ENCODE assay signal across 32 cellular contexts in genomic region chr4:153019906-153020305, GRCh38.
"Had no signal": no experiment of that assay in that cellular context is flagged by ENCODE, and none has a peak within 500 bp of the region (broad histone marks: within the 10 kb centered on the region; RNA-seq: fewer than 3 reads in every experiment).

No MANE protein-coding gene starts in this region.

- ATAC-seq: Panc1, SK-N-SH treated with all-trans-retinoic acid at 6 μM for 48 hours had no signal

- H3K27ac ChIP-seq: brain microvascular endothelial cell, VCaP had no signal

- DNase-seq: activated B cell treated with CpG ODN at 0.5 μM for 24 hours; activated CD4-positive, alpha-beta memory T cell treated with anti-CD3 and anti-CD28 coated beads for 36 hours; activated CD4-positive, alpha-beta T cell treated with anti-CD3 and anti-CD28 coated beads for 4 hours; activated CD4-positive, alpha-beta T cell treated with anti-CD3 and anti-CD28 coated beads, Interleukin-2, amount 50 U/mL, for 1 hour; activated CD4-positive, CD25-positive, alpha-beta regulatory T cell treated with anti-CD3 and anti-CD28 coated beads, Interleukin-2, amount 50 U/mL, for 72 hours; activated CD8-positive, alpha-beta memory T cell treated with anti-CD3 and anti-CD28 coated beads, Interleukin-2, amount 50 U/mL, for 4 hours; activated effector memory CD4-positive, alpha-beta T cell treated with anti-CD3 and anti-CD28 coated beads, Interleukin-2, amount 50 U/mL, for 16 hours; activated naive CD4-positive, alpha-beta T cell; activated naive CD4-positive, alpha-beta T cell treated with anti-CD3 and anti-CD28 coated beads, Interleukin-2, amount 50 U/mL, for 16 hours; activated naive CD8-positive, alpha-beta T cell treated with anti-CD3 and anti-CD28 coated beads for 36 hours; activated T-cell treated with anti-CD3 and anti-CD28 coated beads, Interleukin-2, amount 50 U/mL, for 48 hours; amniotic stem cell; aorta; brain microvascular endothelial cell; central memory CD4-positive, alpha-beta T cell; Karpas-422; KBM-7; NCI-H1105; NCI-H1417 treated with DMSO at 0.1 percent for 48 hours; NCI-H2029; NCI-H2107; NCI-H2171; NCI-H510A; NCI-H526; NCI-H774; SHP77 treated with DMSO at 0.1 percent for 48 hours; T-helper 1 cell; T-helper 2 cell; T-helper 9 cell had no signal

- H3K36me3 ChIP-seq: brain microvascular endothelial cell had no signal

- H3K27me3 ChIP-seq: brain microvascular endothelial cell had no signal
